ENCODE assay signal across 9 cellular contexts in the genomic region with DNA sequence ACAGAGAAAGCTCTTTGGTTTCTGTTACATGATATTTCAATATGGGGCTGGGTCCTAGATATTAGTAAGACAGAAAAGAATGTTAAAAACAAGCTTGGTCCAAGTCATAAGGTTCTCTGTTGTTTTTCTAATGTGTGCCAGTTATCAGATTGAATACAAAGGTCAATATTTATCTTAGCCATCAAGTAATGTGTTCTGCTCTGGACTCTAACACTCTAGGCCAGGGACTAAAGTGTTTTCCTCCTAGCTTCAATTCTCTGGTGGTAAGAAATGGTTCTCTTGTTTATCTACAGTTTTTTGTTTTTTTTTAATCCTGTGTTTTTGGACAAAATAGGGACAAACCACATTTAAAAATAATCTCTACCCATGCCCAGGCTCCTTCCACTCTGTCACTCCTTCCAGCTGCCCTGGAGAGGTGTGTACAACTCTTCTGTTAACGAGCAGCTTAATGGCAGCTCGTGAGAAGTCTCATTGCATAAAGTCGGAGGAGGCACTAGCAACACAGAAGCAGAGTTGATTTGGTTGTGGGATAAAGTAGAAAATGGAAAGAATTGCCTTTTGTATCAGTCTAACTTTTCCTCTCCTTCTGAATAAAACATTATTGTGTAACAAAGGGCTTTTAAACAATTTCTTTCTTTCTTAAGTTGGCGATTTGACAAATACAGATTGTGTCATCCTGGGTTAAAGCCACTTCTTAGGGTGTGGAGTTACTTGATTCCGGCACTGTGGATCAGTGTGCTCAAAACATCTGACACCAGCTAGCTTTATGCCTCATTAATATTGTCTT. TPM values are rescaled to one million over a fixed set of nuclear protein-coding genes. Genes with fewer than 3 reads are reported as not detected.
DNase-seq lines count a peak whose midpoint lies in the region; ATAC-seq and TF ChIP-seq lines count a peak whose summit lies in the region.
"Had no signal": no experiment of that assay in that cellular context is flagged by ENCODE, and none has a peak within 500 bp of the region (broad histone marks: within the 10 kb centered on the region; RNA-seq: fewer than 3 reads in every experiment).

No MANE protein-coding gene starts in this region.

- H3K4me3 ChIP-seq in thoracic aorta = peak overlapping the region; percentile 43

- peak overlapping the region in 2 of 5 experiments; percentile 13 to 65 for H3K4me3 Mint-ChIP-seq in brain

- no peak for TF ChIP-seq CTCF in brain (conservative IDR thresholded peaks at IDR 0.05)
- TF ChIP-seq CTCF in thoracic aorta (IDR thresholded peaks at IDR 0.05) = no peak

- H3K4me1 ChIP-seq in thoracic aorta (ENCODE audit: control insufficient read depth in 1 of 2, low read depth in 2 of 2) = peaks cover 29 to 55% of the 10 kb centered on the region in 2 donors

- H3K9me3 Mint-ChIP-seq in brain = no peaks in the 10 kb centered on the region

- peak; percentile 83 for ATAC-seq in left colon
- ATAC-seq in thoracic aorta (ENCODE audit: insufficient number of reproducible peaks, low FRiP score, low read depth) = no peak
- ATAC-seq in GM19395 (IDR thresholded peaks at IDR 0.05; ENCODE audit: unreplicated experiment) = no peak
- no peak for ATAC-seq in HG03354 (IDR thresholded peaks at IDR 0.05; ENCODE audit: poor library complexity, severe bottlenecking, unreplicated experiment)

- H3K27me3 Mint-ChIP-seq in brain = peaks cover 6% of the 10 kb centered on the region

- H3K36me3 ChIP-seq in thoracic aorta = no peaks in the 10 kb centered on the region

- DNase-seq in LoVo (ENCODE audit: low spot score) = peak; percentile 63
- DNase-seq in left colon = no peak
- DNase-seq in thoracic aorta (ENCODE audit: low spot score) = no peak
- no peak for DNase-seq in GM19240 (ENCODE audit: insufficient read length, low spot score)
- DNase-seq in stimulated activated naive CD4-positive, alpha-beta T cell (lab: John Stamatoyannopoulos, UW) = no peak
- DNase-seq: NCI-H446 had no signal

- intact Hi-C loops in left colon (cut with DNase I, micrococcal nuclease) = no loop called here

- H3K9me3 ChIP-seq in thoracic aorta = no peaks in the 10 kb centered on the region

- peak overlapping the region; percentile 74 to 91 for H3K27ac ChIP-seq in thoracic aorta

- peaks cover 29% of the 10 kb centered on the region for H3K4me1 Mint-ChIP-seq in brain

- no peaks in the 10 kb centered on the region for H3K36me3 Mint-ChIP-seq in brain

- no peaks in the 10 kb centered on the region for H3K27me3 ChIP-seq in thoracic aorta (replicated peaks; ENCODE audit: insufficient read depth)

- H3K27ac Mint-ChIP-seq in brain = peak overlapping the region in 3 of 5 experiments; percentile 14 to 80 (median 44)

RNA-seq across cellular contexts. Expression of gene SESTD1, which starts 8.0 kb away (rescaled TPM):
- 52.8 TPM for polyA plus RNA-seq in brain (ENCODE audit: insufficient read depth, low read depth, low replicate concordance)
- 10 to 100 TPM; 35.9 to 47.5 TPM for total RNA-seq in left colon
- total RNA-seq in thoracic aorta = 10 to 100 TPM; 35.3 to 62.2 TPM
